2 cellular contexts compared by ENCODE assay signal in genomic region chr15:85733415-85733814, GRCh38.
TF ChIP-seq lines count a peak whose summit lies in the region.

No MANE protein-coding gene starts in this region.

TF ChIP-seq in HCT116, 20 proteins besides CTCF, POLR2A, EP300 and RAD21:
- TF ChIP-seq ZBTB33 (IDR thresholded peaks at IDR 0.05; ENCODE audit: extremely low read depth, insufficient replicate concordance, low read length) (no peak), CBX3 (IDR thresholded peaks at IDR 0.05; ENCODE audit: low read depth) (peak; percentile 48; the same call in 1 of the 2 replicates), YY1 (IDR thresholded peaks at IDR 0.05; ENCODE audit: extremely low read depth, insufficient replicate concordance, low read depth, low read length) (no peak), FOSL1 (IDR thresholded peaks at IDR 0.05; ENCODE audit: low read depth) (no peak), ZFX (IDR thresholded peaks at IDR 0.05) (no peak), SRF (IDR thresholded peaks at IDR 0.05; ENCODE audit: low read depth) (no peak), EZH2phosphoT487 (IDR thresholded peaks at IDR 0.05; ENCODE audit: borderline replicate concordance) (no peak), POLR2AphosphoS5 (IDR thresholded peaks at IDR 0.05; ENCODE audit: low read depth, low read length) (no peak)

TF ChIP-seq in K562, 482 proteins besides CTCF, POLR2A, EP300 and RAD21:
- TF ChIP-seq SIN3A (IDR thresholded peaks at IDR 0.05; ENCODE audit: borderline replicate concordance in 2 of 2, control insufficient read depth in 1 of 2, low read depth in 2 of 2, low read length in 2 of 2) (no peak), TRIM28 (IDR thresholded peaks at IDR 0.05) (peak; percentile 75; the same call in 1 of the 2 replicates), MTA3 (IDR thresholded peaks at IDR 0.05; ENCODE audit: borderline replicate concordance) (no peak)
